ENCODE assay signal across 29 cellular contexts in the genomic region with DNA sequence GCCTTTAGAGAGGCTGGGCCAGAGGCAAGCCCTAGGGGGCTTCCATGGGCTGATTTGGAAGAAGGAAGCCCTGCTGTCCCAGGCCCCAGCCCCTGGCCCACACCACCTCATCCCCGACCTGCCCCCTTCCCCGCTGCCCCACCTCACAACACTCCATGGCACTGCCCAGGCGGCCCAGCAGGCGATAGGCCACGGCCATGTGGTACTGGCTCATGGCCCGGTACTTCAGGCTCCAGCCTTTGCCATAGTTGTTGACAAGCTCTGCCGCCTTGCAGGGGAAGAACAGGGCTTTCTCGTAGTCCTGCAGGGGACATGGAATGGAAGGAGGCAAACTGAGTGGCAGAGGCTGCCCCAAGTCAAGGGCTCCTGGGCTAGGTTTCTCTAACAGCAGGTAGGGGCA. TPM values are rescaled to one million over a fixed set of nuclear protein-coding genes. Genes with fewer than 3 reads are reported as not detected.
DNase-seq lines count a peak whose midpoint lies in the region; ATAC-seq, FAIRE-seq and TF ChIP-seq lines count a peak whose summit lies in the region.
"Had no signal": no experiment of that assay in that cellular context is flagged by ENCODE, and none has a peak within 500 bp of the region (broad histone marks: within the 10 kb centered on the region; RNA-seq: fewer than 3 reads in every experiment).

No MANE protein-coding gene starts in this region.

- peaks cover 6% of the 10 kb centered on the region for H3K4me1 Mint-ChIP-seq in activated CD4-positive, alpha-beta T cell treated with anti-CD3 and anti-CD28 coated beads, Interleukin-2, amount 10 ng/mL, durations not matched to agents 7 days and 5 days
- H3K4me1 Mint-ChIP-seq: B cell had no signal

- no peak overlapping the region for H3K4me3 Mint-ChIP-seq in activated CD4-positive, alpha-beta T cell treated with anti-CD3 and anti-CD28 coated beads, Interleukin-2, amount 10 ng/mL, durations not matched to agents 7 days and 5 days
- H3K4me3 Mint-ChIP-seq: activated CD8-positive, alpha-beta T cell treated with anti-CD3 and anti-CD28 coated beads for 36 hours; activated T-helper 1 cell treated with anti-CD3 and anti-CD28 coated beads, Interleukin-12 subunit alpha, Interleukin-12 subunit beta, Interleukin-2, Interleukin-4 antibody, amounts not matched to agents 30 ng/mL and 10 ng/mL and 1 ng/mL, durations not matched to agents 14 hours and 24 hours and 36 hours; B cell had no signal

- no peaks in the 10 kb centered on the region for H3K9me3 Mint-ChIP-seq in activated CD4-positive, alpha-beta T cell treated with anti-CD3 and anti-CD28 coated beads, Interleukin-2, amount 10 ng/mL, durations not matched to agents 7 days and 5 days
- H3K9me3 Mint-ChIP-seq: activated CD8-positive, alpha-beta T cell treated with anti-CD3 and anti-CD28 coated beads for 36 hours; activated T-helper 1 cell treated with anti-CD3 and anti-CD28 coated beads, Interleukin-12 subunit alpha, Interleukin-12 subunit beta, Interleukin-2, Interleukin-4 antibody, amounts not matched to agents 30 ng/mL and 10 ng/mL and 1 ng/mL, durations not matched to agents 14 hours and 24 hours and 36 hours had no signal

- H3K27ac ChIP-seq in KOPT-K1 (ENCODE audit: low read depth, low read length, poor library complexity, severe bottlenecking) (peak overlapping the region; percentile 70), substantia nigra (ENCODE audit: low read depth, low read length, poor library complexity, severe bottlenecking) (no peak overlapping the region), kidney (ENCODE audit: low read depth in 2 of 2, low read length in 2 of 2) (no peak overlapping the region)
- H3K27ac ChIP-seq: body of pancreas, HL-60, KMS-11, PC-9, vagina had no signal

- intact Hi-C loops in kidney (cut with DNase I), result no loop called here

- H3K9me3 ChIP-seq in KOPT-K1 (ENCODE audit: insufficient read depth, low read length, poor library complexity, severe bottlenecking), result no peaks in the 10 kb centered on the region
- no peaks in the 10 kb centered on the region for H3K9me3 ChIP-seq in kidney (ENCODE audit: control insufficient read depth in 1 of 2, low read length in 2 of 2)
- H3K9me3 ChIP-seq: body of pancreas, vagina had no signal

- H3K9ac ChIP-seq in kidney (ENCODE audit: low read length in 2 of 2), result no peak overlapping the region
- H3K9ac ChIP-seq: KMS-11 had no signal

- POLR2A ChIA-PET in activated CD4-positive, alpha-beta T cell treated with anti-CD3 and anti-CD28 coated beads, Interleukin-2, amount 10 ng/mL, durations not matched to agents 7 days and 5 days (lab: Charles Lee), result no interaction called here

- CTCF ChIA-PET in activated CD4-positive, alpha-beta T cell treated with anti-CD3 and anti-CD28 coated beads, Interleukin-2, amount 10 ng/mL, durations not matched to agents 7 days and 5 days (lab: Charles Lee), result no interaction called here

- no peaks in the 10 kb centered on the region for H3K36me3 ChIP-seq in KOPT-K1 (ENCODE audit: insufficient read depth, low read length)
- no peaks in the 10 kb centered on the region for H3K36me3 ChIP-seq in kidney (ENCODE audit: control insufficient read depth in 1 of 2, insufficient read depth in 2 of 2, low read length in 2 of 2)
- H3K36me3 ChIP-seq: vagina had no signal

- no peaks in the 10 kb centered on the region for H3K36me3 Mint-ChIP-seq in activated CD4-positive, alpha-beta T cell treated with anti-CD3 and anti-CD28 coated beads, Interleukin-2, amount 10 ng/mL, durations not matched to agents 7 days and 5 days (ENCODE audit: low read depth)

- ATAC-seq in HG03097 (IDR thresholded peaks at IDR 0.05; ENCODE audit: low FRiP score, unreplicated experiment), result no peak
- ATAC-seq: body of pancreas had no signal

- no peak for TF ChIP-seq CTCF in kidney (IDR thresholded peaks at IDR 0.05; ENCODE audit: borderline replicate concordance, extremely low read depth, insufficient read depth)

- H3K27ac Mint-ChIP-seq in activated CD4-positive, alpha-beta T cell treated with anti-CD3 and anti-CD28 coated beads, Interleukin-2, amount 10 ng/mL, durations not matched to agents 7 days and 5 days, result no peak overlapping the region
- H3K27ac Mint-ChIP-seq: activated CD8-positive, alpha-beta T cell treated with anti-CD3 and anti-CD28 coated beads for 36 hours; activated T-helper 1 cell treated with anti-CD3 and anti-CD28 coated beads, Interleukin-12 subunit alpha, Interleukin-12 subunit beta, Interleukin-2, Interleukin-4 antibody, amounts not matched to agents 30 ng/mL and 10 ng/mL and 1 ng/mL, durations not matched to agents 14 hours and 24 hours and 36 hours; B cell had no signal

- DNase-seq in globus pallidus (ENCODE audit: low spot score) (peak; percentile 56), medulla oblongata (ENCODE audit: extremely low spot score) (peak; percentile 64), substantia nigra (lab: John Stamatoyannopoulos, UW) (peak in 38 of 49 donors; percentile 5 to 72 (median 52)), kidney (no peak)
- no peak for DNase-seq in activated CD4-positive, alpha-beta T cell treated with anti-CD3 and anti-CD28 coated beads for 1 hour
- DNase-seq in activated CD4-positive, alpha-beta T cell treated with anti-CD3 and anti-CD28 coated beads, Interleukin-2, amount 10 ng/mL, durations not matched to agents 7 days and 5 days, result no peak
- DNase-seq: activated CD8-positive, alpha-beta memory T cell treated with anti-CD3 and anti-CD28 coated beads, Interleukin-2, amount 50 U/mL, for 48 hours; activated naive CD4-positive, alpha-beta T cell treated with Interleukin-2 at 50 U/mL for 16 hours; body of pancreas; DMS 273 treated with DMSO at 0.1 percent for 48 hours; EL; foreskin melanocyte; NCI-H1105 treated with DMSO at 0.1 percent for 48 hours; NCI-H1930; NCI-H2227 treated with DMSO at 0.1 percent for 48 hours; PC-9; stimulated activated CD4-positive, alpha-beta T cell treated with anti-CD3 and anti-CD28 coated beads, Interleukin-1b, Interleukin-23, amount 100 ng/mL, for 48 hours; stimulated activated naive CD4-positive, alpha-beta T cell treated with Interleukin-2 at 50 U/mL for 16 hours had no signal

- H3K4me1 ChIP-seq in kidney (ENCODE audit: control insufficient read depth in 1 of 2, insufficient read depth in 1 of 2, low read depth in 1 of 2, low read length in 2 of 2), result no peaks in the 10 kb centered on the region
- H3K4me1 ChIP-seq: vagina had no signal

- no peak overlapping the region for H3K4me3 ChIP-seq in kidney (ENCODE audit: low read length in 2 of 2)
- H3K4me3 ChIP-seq: body of pancreas, PC-9, smooth muscle cell, vagina had no signal

- H3K27me3 Mint-ChIP-seq in activated CD4-positive, alpha-beta T cell treated with anti-CD3 and anti-CD28 coated beads, Interleukin-2, amount 10 ng/mL, durations not matched to agents 7 days and 5 days, result no peaks in the 10 kb centered on the region
- H3K27me3 Mint-ChIP-seq: activated CD8-positive, alpha-beta T cell treated with anti-CD3 and anti-CD28 coated beads for 36 hours; B cell had no signal

- no peak for FAIRE-seq in kidney (lab: Jason Lieb, UNC)
- FAIRE-seq: GM18507, H54 had no signal

RNA-seq across cellular contexts. Expression of a gene that starts 6.4 kb away (rescaled TPM):
- total RNA-seq in kidney, result 0.41 TPM
- 0.28 TPM for polyA plus RNA-seq in kidney (ENCODE audit: insufficient read depth, low read depth, low replicate concordance)
- total RNA-seq in activated CD4-positive, alpha-beta T cell treated with anti-CD3 and anti-CD28 coated beads, Interleukin-2, amount 10 ng/mL, durations not matched to agents 7 days and 5 days, result under 1 TPM; 0.48 to 0.50 TPM
- total RNA-seq: body of pancreas, smooth muscle cell, vagina had no signal

RNA-seq across cellular contexts. Expression of a gene that starts 16.3 kb away (rescaled TPM):
- 103 TPM for total RNA-seq in kidney
- 171 TPM for polyA plus RNA-seq in kidney (ENCODE audit: insufficient read depth, low read depth, low replicate concordance)
- total RNA-seq in activated CD4-positive, alpha-beta T cell treated with anti-CD3 and anti-CD28 coated beads, Interleukin-2, amount 10 ng/mL, durations not matched to agents 7 days and 5 days, result 100 to 1,000 TPM; 153 to 162 TPM

RNA-seq across cellular contexts. Expression of a gene that starts 34.1 kb away (rescaled TPM):
- total RNA-seq in kidney, result 80.6 TPM
- polyA plus RNA-seq in kidney (ENCODE audit: insufficient read depth, low read depth, low replicate concordance), result 93.2 TPM
- 10 to 100 TPM; 22.4 to 28.1 TPM for total RNA-seq in activated CD4-positive, alpha-beta T cell treated with anti-CD3 and anti-CD28 coated beads, Interleukin-2, amount 10 ng/mL, durations not matched to agents 7 days and 5 days

Comparison
In these comparisons a context has a peak if more than half of its experiments do, and no peak if none do; other contexts are left out.
1. DNase-seq: peak in globus pallidus (single experiment), medulla oblongata (single experiment) and substantia nigra (38 of 49); none in kidney (single experiment), activated CD4-positive, alpha-beta T cell treated with anti-CD3 and anti-CD28 coated beads for 1 hour (single experiment) and activated CD4-positive, alpha-beta T cell treated with anti-CD3 and anti-CD28 coated beads, Interleukin-2, amount 10 ng/mL, durations not matched to agents 7 days and 5 days (single experiment).